ENCODE assay signal across 8 cellular contexts in genomic region chr3:157201648-157202278, GRCh38. TPM values are rescaled to one million over a fixed set of nuclear protein-coding genes. Genes with fewer than 3 reads are reported as not detected.
DNase-seq lines count a peak whose midpoint lies in the region; ATAC-seq and TF ChIP-seq lines count a peak whose summit lies in the region.

No MANE protein-coding gene starts in this region.

- no peak overlapping the region for H3K4me3 Mint-ChIP-seq in activated naive CD4-positive, alpha-beta T cell treated with anti-CD3 and anti-CD28 coated beads, Interleukin-2, amount 10 ng/mL, durations not matched to agents 7 days and 5 days

- no peaks in the 10 kb centered on the region for H3K27me3 Mint-ChIP-seq in activated naive CD4-positive, alpha-beta T cell treated with anti-CD3 and anti-CD28 coated beads, Interleukin-2, amount 10 ng/mL, durations not matched to agents 7 days and 5 days

- DNase-seq in SKM-1 treated with dmso at 0.1 percent for 144 hours (lab: John Stamatoyannopoulos, UW; ENCODE audit: unreplicated experiment) (peak; percentile 28), SKM-1 (lab: John Stamatoyannopoulos, UW; ENCODE audit: unreplicated experiment) (no peak), NCI-H2107 treated with DMSO at 0.1 percent for 48 hours (lab: John Stamatoyannopoulos, UW; ENCODE audit: unreplicated experiment) (peak; percentile 83), amniotic epithelial cell (ENCODE audit: low read depth) (peak; percentile 40), iPS DF 4.7 (ENCODE audit: extremely low read depth, low spot score) (peak; percentile 19), thoracic aorta (ENCODE audit: low spot score) (no peak)
- no peak for DNase-seq in activated naive CD4-positive, alpha-beta T cell treated with anti-CD3 and anti-CD28 coated beads, Interleukin-2, amount 10 ng/mL, durations not matched to agents 7 days and 5 days

- H3K27ac Mint-ChIP-seq in activated naive CD4-positive, alpha-beta T cell treated with anti-CD3 and anti-CD28 coated beads, Interleukin-2, amount 10 ng/mL, durations not matched to agents 7 days and 5 days = no peak overlapping the region

- H3K36me3 Mint-ChIP-seq in activated naive CD4-positive, alpha-beta T cell treated with anti-CD3 and anti-CD28 coated beads, Interleukin-2, amount 10 ng/mL, durations not matched to agents 7 days and 5 days = no peaks in the 10 kb centered on the region

- H3K4me3 ChIP-seq in thoracic aorta = no peak overlapping the region

- peak; percentile 23 for TF ChIP-seq CTCF in thoracic aorta (IDR thresholded peaks at IDR 0.05)

- H3K9me3 ChIP-seq in thoracic aorta = no peaks in the 10 kb centered on the region

- no peaks in the 10 kb centered on the region for H3K4me1 ChIP-seq in thoracic aorta (ENCODE audit: control insufficient read depth in 1 of 2, low read depth in 2 of 2)

- peak; percentile 69 for ATAC-seq in HG02678 (IDR thresholded peaks at IDR 0.05; ENCODE audit: unreplicated experiment)
- no peak for ATAC-seq in thoracic aorta (ENCODE audit: insufficient number of reproducible peaks, low FRiP score, low read depth)

- H3K36me3 ChIP-seq in thoracic aorta = no peaks in the 10 kb centered on the region

- CTCF ChIA-PET in activated naive CD4-positive, alpha-beta T cell treated with anti-CD3 and anti-CD28 coated beads, Interleukin-2, amount 10 ng/mL, durations not matched to agents 7 days and 5 days (lab: Charles Lee) = interaction anchor here (0.7 to 2.0 kb wide), 10 partner anchors 18 to 1053 kb away, joined by 3 to 14 read pairs (median 3); partner anchors contain the start of genes CCNL1 and SSR3

- H3K27me3 ChIP-seq in thoracic aorta (replicated peaks; ENCODE audit: insufficient read depth) = no peaks in the 10 kb centered on the region

- no peak overlapping the region for H3K27ac ChIP-seq in thoracic aorta

- H3K4me1 Mint-ChIP-seq in activated naive CD4-positive, alpha-beta T cell treated with anti-CD3 and anti-CD28 coated beads, Interleukin-2, amount 10 ng/mL, durations not matched to agents 7 days and 5 days = no peaks in the 10 kb centered on the region

- H3K9me3 Mint-ChIP-seq in activated naive CD4-positive, alpha-beta T cell treated with anti-CD3 and anti-CD28 coated beads, Interleukin-2, amount 10 ng/mL, durations not matched to agents 7 days and 5 days = no peaks in the 10 kb centered on the region

RNA-seq across cellular contexts. Expression of gene CCNL1, which starts 41.8 kb away (rescaled TPM):
- total RNA-seq in thoracic aorta = 100 to 1,000 TPM; 210 to 387 TPM

Comparison
In these comparisons a context has a peak if more than half of its experiments do, and no peak if none do; other contexts are left out.
1. DNase-seq: peak in SKM-1 treated with dmso at 0.1 percent for 144 hours (single experiment), NCI-H2107 treated with DMSO at 0.1 percent for 48 hours (single experiment), amniotic epithelial cell (single experiment) and iPS DF 4.7 (single experiment); none in SKM-1 (single experiment), thoracic aorta (single experiment) and activated naive CD4-positive, alpha-beta T cell treated with anti-CD3 and anti-CD28 coated beads, Interleukin-2, amount 10 ng/mL, durations not matched to agents 7 days and 5 days (single experiment).